ENCODE assay signal across 1 cellular context in genomic region chr5:96661841-96662724, GRCh38.
TF ChIP-seq lines count a peak whose summit lies in the region.

Gene CAST (plus strand): TSS chr5:96662376. CDS start chr5:96662423, 47 bp downstream.

TF ChIP-seq in HepG2, 621 proteins besides CTCF, POLR2A, EP300 and RAD21 (continued from another document and continues in another):
- no peak for TF ChIP-seq HMGXB3 (CRISPR knock-in tag; IDR thresholded peaks at IDR 0.05; ENCODE audit: borderline replicate concordance)
- TF ChIP-seq HIVEP1 (CRISPR knock-in tag; IDR thresholded peaks at IDR 0.05) = peak; percentile 65; the same call in 1 of the 2 replicates
- TF ChIP-seq MED1 (CRISPR knock-in tag; IDR thresholded peaks at IDR 0.05) = no peak; the same call in 1 of the 2 replicates
- TF ChIP-seq SAP130 (CRISPR knock-in tag; IDR thresholded peaks at IDR 0.05; ENCODE audit: low read depth) = peak; percentile 61
- no peak for TF ChIP-seq NFE2L2 (IDR thresholded peaks at IDR 0.05; ENCODE audit: low read length)
- TF ChIP-seq AKAP8 (CRISPR knock-in tag; IDR thresholded peaks at IDR 0.05) = no peak
- TF ChIP-seq ERF (CRISPR knock-in tag; IDR thresholded peaks at IDR 0.05) = peak; percentile 19; the same call in 1 of the 2 replicates
- TF ChIP-seq EED (CRISPR knock-in tag; IDR thresholded peaks at IDR 0.05) = 0 out of 2 replicates have a peak, but pooled peaks have one; percentile 14
- no peak for TF ChIP-seq ATF6 (CRISPR knock-in tag; conservative IDR thresholded peaks at IDR 0.05)
- TF ChIP-seq ZNF773 (CRISPR knock-in tag; IDR thresholded peaks at IDR 0.05; ENCODE audit: borderline replicate concordance) = 0 out of 2 replicates have a peak, but pooled peaks have one; percentile 43
- peak; percentile 92 for TF ChIP-seq CEBPB (IDR thresholded peaks at IDR 0.05; ENCODE audit: borderline replicate concordance, low read depth, low read length)
- peak; percentile 30; the same call in 1 of the 2 replicates for TF ChIP-seq THRA (CRISPR knock-in tag; IDR thresholded peaks at IDR 0.05; ENCODE audit: borderline replicate concordance)
- TF ChIP-seq ZNF136 (CRISPR knock-in tag; IDR thresholded peaks at IDR 0.05; ENCODE audit: low read depth) = peak; percentile 24; the same call in 1 of the 2 replicates
- peak; percentile 43; the same call in 1 of the 2 replicates for TF ChIP-seq MAX (IDR thresholded peaks at IDR 0.05)
- TF ChIP-seq ZNF12 (CRISPR knock-in tag; IDR thresholded peaks at IDR 0.05) = no peak
- peak; percentile 23; the same call in 1 of the 2 replicates for TF ChIP-seq ZNF235 (CRISPR knock-in tag; IDR thresholded peaks at IDR 0.05; ENCODE audit: borderline replicate concordance)
- peak; percentile 39; the same call in 1 of the 2 replicates for TF ChIP-seq HDAC2 (CRISPR knock-in tag; IDR thresholded peaks at IDR 0.05)
- TF ChIP-seq ARHGAP35 (CRISPR knock-in tag; IDR thresholded peaks at IDR 0.05; ENCODE audit: borderline replicate concordance) = no peak
- TF ChIP-seq PCBP1 (IDR thresholded peaks at IDR 0.05; ENCODE audit: borderline replicate concordance, low read depth, low read length) = peak; percentile 48; the same call in 1 of the 2 replicates
- 0 out of 2 replicates have a peak, but pooled peaks have one; percentile 25 for TF ChIP-seq HINFP (CRISPR knock-in tag; IDR thresholded peaks at IDR 0.05; ENCODE audit: low read depth)
- peak; percentile 30; the same call in 1 of the 2 replicates for TF ChIP-seq FOSL2 (CRISPR knock-in tag; IDR thresholded peaks at IDR 0.05)
- peak; percentile 37; the same call in 1 of the 2 replicates for TF ChIP-seq FOXA3 (CRISPR knock-in tag; IDR thresholded peaks at IDR 0.05)
- 0 out of 2 replicates have a peak, but pooled peaks have one; percentile 17 for TF ChIP-seq ZMYM3 (CRISPR knock-in tag; IDR thresholded peaks at IDR 0.05)
- TF ChIP-seq ZNF543 (CRISPR knock-in tag; IDR thresholded peaks at IDR 0.05) = peak; percentile 56; the same call in 1 of the 2 replicates
- TF ChIP-seq ZNF230 (CRISPR knock-in tag; IDR thresholded peaks at IDR 0.05) = no peak; the same call in 1 of the 2 replicates
- TF ChIP-seq ZNF816 (CRISPR knock-in tag; IDR thresholded peaks at IDR 0.05; ENCODE audit: borderline replicate concordance) = no peak
- no peak; the same call in 1 of the 2 replicates for TF ChIP-seq MYPOP (CRISPR knock-in tag; IDR thresholded peaks at IDR 0.05)
- TF ChIP-seq RXRA (CRISPR knock-in tag; IDR thresholded peaks at IDR 0.05) = 0 out of 2 replicates have a peak, but pooled peaks have one; percentile 46
- peak; percentile 12; the same call in 1 of the 2 replicates for TF ChIP-seq ELF3 (CRISPR knock-in tag; IDR thresholded peaks at IDR 0.05)
- no peak; the same call in 1 of the 2 replicates for TF ChIP-seq NR2F6 (IDR thresholded peaks at IDR 0.05)
- 0 out of 2 replicates have a peak, but pooled peaks have one; percentile 30 for TF ChIP-seq NR2F6 (CRISPR knock-in tag; IDR thresholded peaks at IDR 0.05)
- no peak for TF ChIP-seq ZNF350 (CRISPR knock-in tag; IDR thresholded peaks at IDR 0.05; ENCODE audit: borderline replicate concordance, low read depth)
- TF ChIP-seq ZFP36L1 (CRISPR knock-in tag; IDR thresholded peaks at IDR 0.05) = 0 out of 2 replicates have a peak, but pooled peaks have one; percentile 65
- TF ChIP-seq IKZF5 (CRISPR knock-in tag; IDR thresholded peaks at IDR 0.05) = peak; percentile 59
- peak; percentile 18; the same call in 1 of the 2 replicates for TF ChIP-seq ZNF609 (CRISPR knock-in tag; IDR thresholded peaks at IDR 0.05; ENCODE audit: borderline replicate concordance)
- TF ChIP-seq ZNF747 (CRISPR knock-in tag; IDR thresholded peaks at IDR 0.05; ENCODE audit: borderline replicate concordance) = no peak; the same call in 1 of the 2 replicates
- no peak for TF ChIP-seq ZSCAN31 (CRISPR knock-in tag; IDR thresholded peaks at IDR 0.05; ENCODE audit: low read depth)
- TF ChIP-seq CEBPG (CRISPR knock-in tag; IDR thresholded peaks at IDR 0.05) = peak; percentile 92
- peak; percentile 69 for TF ChIP-seq RBM39 (IDR thresholded peaks at IDR 0.05; ENCODE audit: low read depth, low read length, poor library complexity, severe bottlenecking)
- peak; percentile 69; the same call in 1 of the 2 replicates for TF ChIP-seq ZMYM4 (CRISPR knock-in tag; IDR thresholded peaks at IDR 0.05)
- TF ChIP-seq ZBTB2 (CRISPR knock-in tag; IDR thresholded peaks at IDR 0.05; ENCODE audit: low read depth) = peak; percentile 97
- no peak for TF ChIP-seq HDAC6 (IDR thresholded peaks at IDR 0.05; ENCODE audit: low read depth, low read length)
- TF ChIP-seq FOXJ3 (CRISPR knock-in tag; IDR thresholded peaks at IDR 0.05; ENCODE audit: borderline replicate concordance) = no peak
- TF ChIP-seq HMG20A (CRISPR knock-in tag; IDR thresholded peaks at IDR 0.05; ENCODE audit: borderline replicate concordance) = peak; percentile 11; the same call in 1 of the 2 replicates
